Comparison of ENCODE assay signal across 8 cellular contexts in genomic region chr19:41354343-41354974, GRCh38. TPM values are rescaled to one million over a fixed set of nuclear protein-coding genes. Genes with fewer than 3 reads are reported as not detected.
DNase-seq lines count a peak whose midpoint lies in the region; ATAC-seq and TF ChIP-seq lines count a peak whose summit lies in the region.

No MANE protein-coding gene starts in this region.

- H3K4me1 ChIP-seq in Peyer's patch = peaks cover 0 to 19% (median 8%) of the 10 kb centered on the region in 4 donors

- intact Hi-C loops in sciatic nerve (cut with DNase I) = no loop called here

- ATAC-seq in sciatic nerve (no peak), HG03097 (IDR thresholded peaks at IDR 0.05; ENCODE audit: low FRiP score, unreplicated experiment) (no peak), GM19351 (IDR thresholded peaks at IDR 0.05; ENCODE audit: unreplicated experiment) (no peak), HG02885 (IDR thresholded peaks at IDR 0.05; ENCODE audit: poor library complexity, unreplicated experiment) (no peak)

- H3K27me3 ChIP-seq in Peyer's patch = peaks cover 0 to 4% of the 10 kb centered on the region in 2 donors

- H3K4me3 ChIP-seq in GM12864 (ENCODE audit: low read depth, low read length) (peak overlapping the region; percentile 46), Peyer's patch (peak overlapping the region; percentile 84 to 91 (median 88)), fibroblast of mammary gland (ENCODE audit: control insufficient read depth, low read depth, low read length) (peak overlapping the region; percentile 89)

- H3K27ac ChIP-seq in Peyer's patch = peak overlapping the region; percentile 84 to 99 (median 92)

- no peaks in the 10 kb centered on the region for H3K36me3 ChIP-seq in Peyer's patch

- H3K9me3 ChIP-seq in Peyer's patch = no peaks in the 10 kb centered on the region

- TF ChIP-seq CTCF in GM12864 (IDR thresholded peaks at IDR 0.05; ENCODE audit: low read depth, low read length, missing control alignments) (no peak), Peyer's patch (IDR thresholded peaks at IDR 0.05) (no peak), fibroblast of mammary gland (conservative IDR thresholded peaks at IDR 0.05; ENCODE audit: control insufficient read depth, insufficient read depth, low read depth, low read length) (no peak)

- DNase-seq in GM12864 (ENCODE audit: low read depth) = no peak
- DNase-seq in Peyer's patch = no peak
- DNase-seq in fibroblast of mammary gland (ENCODE audit: low read depth) = no peak
- peak; percentile 64 for DNase-seq in sciatic nerve (ENCODE audit: low spot score)
- DNase-seq in EL = no peak

- TF ChIP-seq POLR2A in Peyer's patch (IDR thresholded peaks at IDR 0.05) = no peak

RNA-seq across cellular contexts. Expression of gene TGFB1, which starts 0.7 kb away (rescaled TPM):
- total RNA-seq in Peyer's patch = 10 to 100 TPM in 3 of 4 donors, 1 to 10 TPM in 1; 6.8 to 80.9 (median 22.9) TPM
- total RNA-seq in sciatic nerve = 33.7 TPM

RNA-seq across cellular contexts. Expression of gene B9D2, which starts 9.5 kb away (rescaled TPM):
- total RNA-seq in Peyer's patch (1 to 10 TPM in 3 of 4 donors, not detected in 1; 3.6 to 6.8 (median 3.8) TPM), sciatic nerve (4.1 TPM)

RNA-seq across cellular contexts. Expression of gene TMEM91, which starts 21.9 kb away (rescaled TPM):
- 10 to 100 TPM in 2 of 4 donors, 1 to 10 TPM in 2; 8.3 to 19.6 (median 11.0) TPM for total RNA-seq in Peyer's patch
- total RNA-seq in sciatic nerve = 23.5 TPM

RNA-seq across cellular contexts. Expression of gene EXOSC5, which starts 42.7 kb away (rescaled TPM):
- total RNA-seq in Peyer's patch = 10 to 100 TPM in 2 of 4 donors, 1 to 10 TPM in 2; 5.4 to 12.4 (median 10.0) TPM
- 12.0 TPM for total RNA-seq in sciatic nerve

RNA-seq across cellular contexts. Expression of gene BCKDHA, which starts 43.2 kb away (rescaled TPM):
- total RNA-seq in Peyer's patch (10 to 100 TPM; 23.9 to 41.7 (median 30.7) TPM), sciatic nerve (24.2 TPM)
